ENCODE assay signal across 30 cellular contexts in genomic region chr4:15325987-15326386, GRCh38.
DNase-seq lines count a peak whose midpoint lies in the region; ATAC-seq, FAIRE-seq and TF ChIP-seq lines count a peak whose summit lies in the region.
"Had no signal": no experiment of that assay in that cellular context is flagged by ENCODE, and none has a peak within 500 bp of the region (broad histone marks: within the 10 kb centered on the region; RNA-seq: fewer than 3 reads in every experiment).

No MANE protein-coding gene starts in this region.

- H3K36me3 Mint-ChIP-seq in nephron progenitor cell (ENCODE audit: low read depth): peaks cover 4% of the 10 kb centered on the region

- H3K27ac ChIP-seq in endothelial cell of umbilical vein (ENCODE audit: insufficient read depth, low read depth, low read length) (no peak overlapping the region), transverse colon (no peak overlapping the region)
- H3K27ac ChIP-seq: 22Rv1, GM23248, PC-9 had no signal

- H3K9me3 ChIP-seq in endothelial cell of umbilical vein (replicated peaks; ENCODE audit: control insufficient read depth, insufficient read depth, low read length) (no peaks in the 10 kb centered on the region), transverse colon (no peaks in the 10 kb centered on the region)
- H3K9me3 ChIP-seq: BE2C, SJCRH30 had no signal

- peak overlapping the region; percentile 89 for H3K27ac Mint-ChIP-seq in nephron progenitor cell
- H3K27ac Mint-ChIP-seq: H9 had no signal

- TF ChIP-seq EP300 in transverse colon (IDR thresholded peaks at IDR 0.05; ENCODE audit: low read depth): no peak

- no peaks in the 10 kb centered on the region for H3K79me2 ChIP-seq in endothelial cell of umbilical vein (ENCODE audit: control insufficient read depth, insufficient read depth, low read length)

- DNase-seq in DMS53 (lab: John Stamatoyannopoulos, UW): peak; percentile 12
- no peak for DNase-seq in DMS53 treated with DMSO at 0.1 percent for 48 hours (lab: John Stamatoyannopoulos, UW; ENCODE audit: unreplicated experiment)
- DNase-seq in endothelial cell of umbilical vein (ENCODE audit: low read depth, low spot score): no peak
- DNase-seq in nephron progenitor cell: no peak
- peak; percentile 15 for DNase-seq in transverse colon
- no peak for DNase-seq in hippocampal formation (lab: John Stamatoyannopoulos, UW)
- DNase-seq in germinal center (ENCODE audit: low spot score): no peak
- DNase-seq: ACHN, BE2C, DMS153, GM23248, H9, Kasumi-1, MM.1S, NCI-H1048, NCI-H1436, NCI-H187, NCI-H2081 treated with DMSO at 0.1 percent for 48 hours, NCI-H2171, NCI-H345, NCI-H510A treated with DMSO at 0.1 percent for 48 hours, NCI-H774, PC-9, SJCRH30 had no signal

- 41 to 42% methylated on average over 4 to 5 of the region's 5 CpGs for WGBS in transverse colon (ENCODE audit: low coverage in 1 of 2), 2 donors

- POLR2A ChIA-PET in endothelial cell of umbilical vein (lab: Charles Lee): no interaction called here

- TF ChIP-seq CTCF in endothelial cell of umbilical vein (IDR thresholded peaks at IDR 0.05; ENCODE audit: extremely low read depth in 1 of 2, insufficient read depth in 1 of 2, low read depth in 1 of 2, low read length in 2 of 2) (no peak), nephron progenitor cell (IDR thresholded peaks at IDR 0.05) (no peak), transverse colon (IDR thresholded peaks at IDR 0.05) (no peak)

- H3K27me3 ChIP-seq in endothelial cell of umbilical vein (ENCODE audit: control insufficient read depth in 2 of 2, insufficient read depth in 2 of 2, low read length in 2 of 2) (no peaks in the 10 kb centered on the region), transverse colon (no peaks in the 10 kb centered on the region)
- H3K27me3 ChIP-seq: BE2C, SJCRH30 had no signal

- dilution Hi-C loops in endothelial cell of umbilical vein (cut with MboI; ENCODE audit: extremely low pct_ligation_motif_present, low sequenced_read_pairs): no loop called here

- intact Hi-C loops in endothelial cell of umbilical vein (cut with micrococcal nuclease): no loop called here
- intact Hi-C loops in transverse colon (cut with DNase I; ENCODE audit: low total_unique reads): no loop called here

- H3K4me3 ChIP-seq in endothelial cell of umbilical vein (replicated peaks in 1 of 3; ENCODE audit: insufficient read depth in 1 of 3, low read depth in 1 of 3, low read length in 3 of 3): no peak overlapping the region
- no peak overlapping the region for H3K4me3 ChIP-seq in transverse colon
- H3K4me3 ChIP-seq: GM23248, K562, PC-9, SJCRH30 had no signal

- H2AFZ ChIP-seq in endothelial cell of umbilical vein (ENCODE audit: low read depth, low read length): no peak overlapping the region
- H2AFZ ChIP-seq: GM23248, PC-9 had no signal

- peaks cover 3% of the 10 kb centered on the region for H3K27me3 Mint-ChIP-seq in nephron progenitor cell (ENCODE audit: low read depth, poor library complexity)

- no peak for TF ChIP-seq POLR2A in endothelial cell of umbilical vein (IDR thresholded peaks at IDR 0.05; ENCODE audit: low read depth, low read length)
- no peak for TF ChIP-seq POLR2A in transverse colon (IDR thresholded peaks at IDR 0.05)

- no peak for ATAC-seq in GM18498 (IDR thresholded peaks at IDR 0.05; ENCODE audit: unreplicated experiment)
- ATAC-seq: HepG2, K562, Right ventricle myocardium inferior, SK-N-SH treated with all-trans-retinoic acid at 6 μM for 48 hours had no signal

- CTCF ChIA-PET in endothelial cell of umbilical vein (lab: Charles Lee): no interaction called here

- no peak overlapping the region for H3K4me2 ChIP-seq in endothelial cell of umbilical vein (ENCODE audit: insufficient read depth, low read length)
- H3K4me2 ChIP-seq: PC-9 had no signal

- no peaks in the 10 kb centered on the region for H3K9me1 ChIP-seq in endothelial cell of umbilical vein (replicated peaks; ENCODE audit: control insufficient read depth, extremely low read depth, insufficient read depth, low read length)

- in situ Hi-C loops in transverse colon (cut with MboI; ENCODE audit: low pct_ligation_motif_present in 1 of 4, low pct_unique_long_range_greater_than_20kb in 1 of 4, low sequenced_read_pairs in 3 of 4): no loop called here

- peaks cover 7% of the 10 kb centered on the region for H3K9me3 Mint-ChIP-seq in nephron progenitor cell
- H3K9me3 Mint-ChIP-seq: H9 had no signal

- no peak overlapping the region for H3K4me3 Mint-ChIP-seq in nephron progenitor cell
- H3K4me3 Mint-ChIP-seq: H9 had no signal

- BruUV-seq in endothelial cell of umbilical vein (replicated peaks; lab: Mats Ljungman, UMichigan): no TSS peak

- H3K9ac ChIP-seq in endothelial cell of umbilical vein (replicated peaks; ENCODE audit: extremely low read depth, insufficient read depth, low read length): no peak overlapping the region
- H3K9ac ChIP-seq: GM23248 had no signal

- no peaks in the 10 kb centered on the region for H4K20me1 ChIP-seq in endothelial cell of umbilical vein (replicated peaks; ENCODE audit: control insufficient read depth, extremely low read depth, insufficient read depth, low read length)

- no peak for FAIRE-seq in endothelial cell of umbilical vein (lab: Jason Lieb, UNC)
- FAIRE-seq: HepG2, K562 had no signal

- H3K4me1 ChIP-seq in endothelial cell of umbilical vein (ENCODE audit: control insufficient read depth, extremely low read depth, insufficient read depth, low read length) (no peaks in the 10 kb centered on the region), transverse colon (no peaks in the 10 kb centered on the region)
- H3K4me1 ChIP-seq: BE2C had no signal

- H3K36me3 ChIP-seq in endothelial cell of umbilical vein (ENCODE audit: control insufficient read depth in 2 of 2, extremely low read depth in 1 of 2, insufficient read depth in 2 of 2, low read length in 2 of 2) (no peaks in the 10 kb centered on the region), transverse colon (no peaks in the 10 kb centered on the region)
- H3K36me3 ChIP-seq: BE2C, SJCRH30 had no signal

- H3K4me1 Mint-ChIP-seq in nephron progenitor cell: peaks cover 8% of the 10 kb centered on the region
- H3K4me1 Mint-ChIP-seq: H9 had no signal

TF ChIP-seq in endothelial cell of umbilical vein, 7 proteins besides CTCF, POLR2A, EP300 and RAD21:
- TF ChIP-seq JUN (IDR thresholded peaks at IDR 0.05; ENCODE audit: borderline replicate concordance, insufficient read depth, insufficient read length, low read depth) (peak; percentile 7), MAX (IDR thresholded peaks at IDR 0.05; ENCODE audit: insufficient read depth, insufficient read length) (no peak), POLR2AphosphoS5 (IDR thresholded peaks at IDR 0.05; ENCODE audit: insufficient read depth, low read depth, low read length) (no peak)

Comparison
In these comparisons a context has a peak if more than half of its experiments do, and no peak if none do; other contexts are left out.
1. DNase-seq: peak in DMS53 (single experiment) and transverse colon (single experiment); none in DMS53 treated with DMSO at 0.1 percent for 48 hours (single experiment), endothelial cell of umbilical vein (single experiment), nephron progenitor cell (single experiment), hippocampal formation (0 of 2) and germinal center (single experiment).